19 cellular contexts compared by ENCODE assay signal in genomic region chr7:7647495-7648036, GRCh38.
"Had no signal": no experiment of that assay in that cellular context is flagged by ENCODE, and none has a peak within 500 bp of the region (broad histone marks: within the 10 kb centered on the region; RNA-seq: fewer than 3 reads in every experiment).

No MANE protein-coding gene starts in this region.

- H3K27ac ChIP-seq: left ventricle myocardium inferior, ovary, right atrium auricular region, skin epidermis, tibial nerve, vagina had no signal

- H3K4me3 ChIP-seq: left ventricle myocardium inferior, lung, mucosa of descending colon, ovary, right atrium auricular region, skin epidermis, tibial nerve, vagina had no signal

- H3K4me1 ChIP-seq: right atrium auricular region had no signal

- ATAC-seq: mucosa of descending colon; naive thymus-derived CD4-positive, alpha-beta T cell; natural killer cell treated with Interleukin-12 subunit alpha and Interleukin-12 subunit beta and Interleukin-15 and Interleukin-18, amount 100 ng/mL, for 72 hours; sciatic nerve; stimulated activated naive B cell treated with anti-CD40 and anti-IgM and Interleukin-4, amounts not matched to agents 10 μg/mL and 1 μg/mL and 100 μg/mL, for 72 hours; stimulated activated naive CD8-positive, alpha-beta T cell treated with anti-CD3 and anti-CD28 coated beads, Interleukin-15, Interleukin-2, amounts not matched to agents 100 U/mL and 50 U/mL, for 24 hours had no signal

- H3K36me3 ChIP-seq: left ventricle myocardium inferior, ovary, right atrium auricular region, vagina had no signal

- H3K27me3 ChIP-seq: ovary, right atrium auricular region, tibial nerve, vagina had no signal

- H3K9me3 ChIP-seq: left ventricle myocardium inferior, mucosa of descending colon, ovary, right atrium auricular region, vagina had no signal

- DNase-seq: islet precursor cell; left ventricle myocardium inferior; midbrain; mucosa of descending colon; naive thymus-derived CD4-positive, alpha-beta T cell; ovary; stimulated activated CD4-positive, alpha-beta T cell treated with anti-CD3 and anti-CD28 coated beads, Interleukin-12 subunit alpha, Interleukin-12 subunit beta, amount 100 ng/mL, for 4 hours; stimulated activated CD4-positive, alpha-beta T cell treated with anti-CD3 and anti-CD28 coated beads, Interleukin-15, amount 100 ng/mL, for 24 hours; stimulated activated CD4-positive, alpha-beta T cell treated with anti-CD3 and anti-CD28 coated beads, Interleukin-2, amount 100 ng/mL, for 24 hours; stimulated activated CD4-positive, alpha-beta T cell treated with anti-CD3 and anti-CD28 coated beads, Interleukin-4, amount 100 ng/mL, for 1 hour; stimulated activated naive B cell treated with anti-CD40 and anti-IgM and Interleukin-4, amounts not matched to agents 10 μg/mL and 1 μg/mL and 100 μg/mL, for 72 hours; stimulated activated naive CD8-positive, alpha-beta T cell treated with anti-CD3 and anti-CD28 coated beads, Interleukin-15, Interleukin-2, amounts not matched to agents 100 U/mL and 50 U/mL, for 24 hours had no signal
